32 cellular contexts compared by ENCODE assay signal in genomic region chr1:209624516-209625204, GRCh38. TPM values are rescaled to one million over a fixed set of nuclear protein-coding genes. Genes with fewer than 3 reads are reported as not detected.
DNase-seq lines count a peak whose midpoint lies in the region; ATAC-seq and TF ChIP-seq lines count a peak whose summit lies in the region.
"Had no signal": no experiment of that assay in that cellular context is flagged by ENCODE, and none has a peak within 500 bp of the region (broad histone marks: within the 10 kb centered on the region; RNA-seq: fewer than 3 reads in every experiment).

No MANE protein-coding gene starts in this region.

- no peak for DNase-seq in MCF 10A (ENCODE audit: unreplicated experiment)
- DNase-seq in mammary epithelial cell = no peak
- no peak for DNase-seq in SJCRH30
- peak; percentile 67 for DNase-seq in kidney glomerular epithelial cell (lab: John Stamatoyannopoulos, UW)
- DNase-seq in gastrocnemius medialis = no peak
- no peak for DNase-seq in activated T-cell treated with anti-CD3 and anti-CD28 coated beads, Interleukin-2, amount 50 U/mL, for 72 hours
- DNase-seq in amygdala (lab: John Stamatoyannopoulos, UW) = no peak
- no peak for DNase-seq in HuH-7.5 (ENCODE audit: low spot score)
- DNase-seq: activated CD8-positive, alpha-beta memory T cell treated with anti-CD3 and anti-CD28 coated beads, Interleukin-2, amount 50 U/mL, for 48 hours; activated CD8-positive, alpha-beta T cell treated with anti-CD3 and anti-CD28 coated beads for 36 hours; activated naive CD4-positive, alpha-beta T cell treated with anti-CD3 and anti-CD28 coated beads for 36 hours; cortex of kidney; DMS79 treated with DMSO at 0.1 percent for 48 hours; effector memory CD4-positive, alpha-beta T cell; GDM1; glutamatergic neuron; HCEC 1CT; islet precursor cell; naive thymus-derived CD4-positive, alpha-beta T cell; NCI-H1105; NCI-H1930; NK-92 treated with Interleukin-12 subunit alpha and Interleukin-12 subunit beta, amount 100 ng/mL, for 24 hours; PC-9; retina; stimulated activated CD4-positive, alpha-beta T cell treated with anti-CD3 and anti-CD28 coated beads, Interleukin-12 subunit alpha, Interleukin-12 subunit beta, amount 100 ng/mL, for 4 hours; stimulated activated CD4-positive, alpha-beta T cell treated with anti-CD3 and anti-CD28 coated beads, Interleukin-2, amount 100 ng/mL, for 48 hours; stimulated activated naive CD8-positive, alpha-beta T cell treated with anti-CD3 and anti-CD28 coated beads, Interleukin-15, amount 100 ng/mL, for 72 hours had no signal

- no peak for ATAC-seq in gastrocnemius medialis
- ATAC-seq in activated T-cell treated with anti-CD3 and anti-CD28 coated beads, Interleukin-2, amount 50 U/mL, for 72 hours (replicated peaks in 1 of 2) = no peak
- ATAC-seq: activated CD8-positive, alpha-beta T cell treated with anti-CD3 and anti-CD28 coated beads for 36 hours; naive thymus-derived CD4-positive, alpha-beta T cell; stimulated activated naive CD8-positive, alpha-beta T cell treated with anti-CD3 and anti-CD28 coated beads, Interleukin-15, amount 100 ng/mL, for 72 hours had no signal

- H3K27ac Mint-ChIP-seq in MCF 10A (ENCODE audit: low read depth, unreplicated experiment) = peak overlapping the region; percentile 69
- H3K27ac Mint-ChIP-seq in activated T-cell treated with anti-CD3 and anti-CD28 coated beads, Interleukin-2, amount 50 U/mL, for 72 hours = no peak overlapping the region
- H3K27ac Mint-ChIP-seq: activated CD8-positive, alpha-beta T cell treated with anti-CD3 and anti-CD28 coated beads for 36 hours; activated naive CD4-positive, alpha-beta T cell treated with anti-CD3 and anti-CD28 coated beads for 36 hours; mesothelial cell of epicardium; T-helper 2 cell treated with Interferon-gamma antibody and Interleukin-4, amounts not matched to agents 5 μg/mL and 100 μg/mL, for 36 hours had no signal

- no peaks in the 10 kb centered on the region for H3K27me3 ChIP-seq in mammary epithelial cell (ENCODE audit: insufficient read depth, low read length)
- no peaks in the 10 kb centered on the region for H3K27me3 ChIP-seq in SJCRH30
- H3K27me3 ChIP-seq in gastrocnemius medialis = no peaks in the 10 kb centered on the region

- CTCF ChIA-PET in MCF 10A (lab: Yijun Ruan, JAX) (interaction anchor here (0.6 to 10.9 kb wide), 26 partner anchors 10 to 1310 kb away, joined by 3 to 140 read pairs (median 5); partner anchors contain the start of gene CAMK1G), mammary epithelial cell (lab: Charles Lee; ENCODE audit: low non-redundant PET) (no interaction called here)

- H3K27me3 Mint-ChIP-seq in MCF 10A (ENCODE audit: insufficient read depth, unreplicated experiment) = no peaks in the 10 kb centered on the region
- no peaks in the 10 kb centered on the region for H3K27me3 Mint-ChIP-seq in activated T-cell treated with anti-CD3 and anti-CD28 coated beads, Interleukin-2, amount 50 U/mL, for 72 hours (ENCODE audit: low read depth)
- H3K27me3 Mint-ChIP-seq: naive thymus-derived CD4-positive, alpha-beta T cell had no signal

- intact Hi-C loops in MCF 10A (cut with micrococcal nuclease) (no loop called here), mammary epithelial cell (cut with micrococcal nuclease) (no loop called here), gastrocnemius medialis (cut with DNase I; ENCODE audit: low total_unique reads) (no loop called here)

- peaks cover 66% of the 10 kb centered on the region for H4K20me1 ChIP-seq in mammary epithelial cell (ENCODE audit: insufficient read depth, low read length)

- H3K4me3 ChIP-seq in mammary epithelial cell (replicated peaks in 1 of 3; ENCODE audit: insufficient read depth in 1 of 3, low read depth in 2 of 3, low read length in 3 of 3) (no peak overlapping the region), SJCRH30 (peak overlapping the region; percentile 48), gastrocnemius medialis (no peak overlapping the region)
- H3K4me3 ChIP-seq: PC-9 had no signal

- H3K36me3 ChIP-seq in mammary epithelial cell (ENCODE audit: insufficient read depth, low read length) (peaks cover 92% of the 10 kb centered on the region), SJCRH30 (peaks cover 8% of the 10 kb centered on the region; the same call in 1 of the 2 replicates), gastrocnemius medialis (no peaks in the 10 kb centered on the region)

- peaks cover 100% of the 10 kb centered on the region for H3K36me3 Mint-ChIP-seq in MCF 10A (ENCODE audit: insufficient read depth, unreplicated experiment)
- H3K36me3 Mint-ChIP-seq in activated T-cell treated with anti-CD3 and anti-CD28 coated beads, Interleukin-2, amount 50 U/mL, for 72 hours (ENCODE audit: insufficient read depth in 2 of 2) = no peaks in the 10 kb centered on the region
- H3K36me3 Mint-ChIP-seq: mesothelial cell of epicardium; naive thymus-derived CD4-positive, alpha-beta T cell had no signal

- H3K79me2 ChIP-seq in mammary epithelial cell (ENCODE audit: insufficient read depth, low read length) = peaks cover 82% of the 10 kb centered on the region

- BruUV-seq in MCF 10A (replicated peaks; lab: Mats Ljungman, UMichigan) (no TSS peak), mammary epithelial cell (replicated peaks; lab: Mats Ljungman, UMichigan) (no TSS peak)

- H3K4me2 ChIP-seq in mammary epithelial cell (ENCODE audit: insufficient read depth, low read depth, low read length) = no peak overlapping the region
- H3K4me2 ChIP-seq: PC-9 had no signal

- H3K9me3 ChIP-seq in mammary epithelial cell (replicated peaks; ENCODE audit: insufficient read depth, low read length) (no peaks in the 10 kb centered on the region), SJCRH30 (replicated peaks) (no peaks in the 10 kb centered on the region), gastrocnemius medialis (no peaks in the 10 kb centered on the region)

- TF ChIP-seq CTCF in MCF 10A (IDR thresholded peaks at IDR 0.05; ENCODE audit: unreplicated experiment) (no peak), mammary epithelial cell (conservative IDR thresholded peaks at IDR 0.05 in 1 of 2, IDR thresholded peaks at IDR 0.05 in 1 of 2; ENCODE audit: extremely low read depth in 1 of 2, insufficient read depth in 1 of 2, low read depth in 1 of 2, low read length in 2 of 2) (no peak), gastrocnemius medialis (IDR thresholded peaks at IDR 0.05 in 4 of 5, conservative IDR thresholded peaks at IDR 0.05 in 1 of 5) (no peak)

- WGBS in mammary epithelial cell (ENCODE audit: low coverage, missing lambda C conversion rate) = 92% methylated on average over 5 of the region's 9 CpGs

- dilution Hi-C loops in mammary epithelial cell (cut with HindIII; ENCODE audit: low sequenced_read_pairs) = no loop called here

- H2AFZ ChIP-seq in mammary epithelial cell (ENCODE audit: low read depth, low read length) = no peak overlapping the region
- H2AFZ ChIP-seq: PC-9 had no signal

- no peak overlapping the region for H3K27ac ChIP-seq in mammary epithelial cell (ENCODE audit: insufficient read depth, low read depth, low read length)
- peak overlapping the region; percentile 98 for H3K27ac ChIP-seq in SJCRH30
- peak overlapping the region; percentile 83 to 94 (median 93) for H3K27ac ChIP-seq in gastrocnemius medialis
- H3K27ac ChIP-seq: PC-9 had no signal

- no peaks in the 10 kb centered on the region for H3K9me3 Mint-ChIP-seq in MCF 10A (ENCODE audit: unreplicated experiment)
- no peaks in the 10 kb centered on the region for H3K9me3 Mint-ChIP-seq in activated T-cell treated with anti-CD3 and anti-CD28 coated beads, Interleukin-2, amount 50 U/mL, for 72 hours
- H3K9me3 Mint-ChIP-seq: activated CD8-positive, alpha-beta T cell treated with anti-CD3 and anti-CD28 coated beads for 36 hours; activated naive CD4-positive, alpha-beta T cell treated with anti-CD3 and anti-CD28 coated beads for 36 hours; mesothelial cell of epicardium; naive thymus-derived CD4-positive, alpha-beta T cell; stimulated activated naive CD8-positive, alpha-beta T cell treated with anti-CD3 and anti-CD28 coated beads, Interleukin-15, amount 100 ng/mL, for 72 hours; T-helper 2 cell treated with Interferon-gamma antibody and Interleukin-4, amounts not matched to agents 5 μg/mL and 100 μg/mL, for 36 hours had no signal

- peaks cover 4% of the 10 kb centered on the region for H3K4me1 ChIP-seq in mammary epithelial cell (ENCODE audit: insufficient read depth, low read length)
- peaks cover 32% of the 10 kb centered on the region for H3K4me1 ChIP-seq in SJCRH30
- H3K4me1 ChIP-seq in gastrocnemius medialis = peaks cover 59 to 66% of the 10 kb centered on the region in 2 donors

- TF ChIP-seq POLR2A in gastrocnemius medialis (IDR thresholded peaks at IDR 0.05) = no peak

- peaks cover 59% of the 10 kb centered on the region for H3K4me1 Mint-ChIP-seq in MCF 10A (ENCODE audit: insufficient read depth, unreplicated experiment)
- peaks cover 19% of the 10 kb centered on the region for H3K4me1 Mint-ChIP-seq in activated T-cell treated with anti-CD3 and anti-CD28 coated beads, Interleukin-2, amount 50 U/mL, for 72 hours (ENCODE audit: low read depth)

- H3K9ac ChIP-seq in mammary epithelial cell (ENCODE audit: insufficient read depth, low read length) = no peak overlapping the region

- H3K4me3 Mint-ChIP-seq in MCF 10A (ENCODE audit: unreplicated experiment) = no peak overlapping the region
- no peak overlapping the region for H3K4me3 Mint-ChIP-seq in activated T-cell treated with anti-CD3 and anti-CD28 coated beads, Interleukin-2, amount 50 U/mL, for 72 hours
- H3K4me3 Mint-ChIP-seq: activated CD8-positive, alpha-beta T cell treated with anti-CD3 and anti-CD28 coated beads for 36 hours; activated naive CD4-positive, alpha-beta T cell treated with anti-CD3 and anti-CD28 coated beads for 36 hours; mesothelial cell of epicardium; naive thymus-derived CD4-positive, alpha-beta T cell; stimulated activated naive CD8-positive, alpha-beta T cell treated with anti-CD3 and anti-CD28 coated beads, Interleukin-15, amount 100 ng/mL, for 72 hours; T-helper 2 cell treated with Interferon-gamma antibody and Interleukin-4, amounts not matched to agents 5 μg/mL and 100 μg/mL, for 36 hours had no signal

- in situ Hi-C loops in mammary epithelial cell (cut with MboI; ENCODE audit: low sequenced_read_pairs in 2 of 2) (no loop called here), gastrocnemius medialis (cut with MboI; ENCODE audit: low sequenced_read_pairs in 4 of 4) (loop anchor here in 1 of 4 donors (10.0 kb wide), 1 partner anchor 60 kb away; no protein-coding TSS in a partner anchor)

- POLR2A ChIA-PET in MCF 10A (lab: Yijun Ruan, JAX) = interaction anchor here (0.6 to 4.3 kb wide), 10 partner anchors 12 to 68 kb away, joined by 3 to 24 read pairs (median 4); partner anchors contain the start of gene LAMB3

RNA-seq across cellular contexts. Expression of gene LAMB3, which starts 27.6 kb away (rescaled TPM):
- total RNA-seq in MCF 10A (2022) (999 and 1,572 TPM in 2 replicates), mammary epithelial cell (1,000 to 10,000 TPM in 1 of 2 donors, 100 to 1,000 TPM in 1; 920 to 2,749 TPM), gastrocnemius medialis (1 to 10 TPM in 1 of 4 donors, under 1 TPM in 3; 0.61 to 1.9 (median 0.72) TPM)
- 1,283 TPM for polyA plus RNA-seq in mammary epithelial cell
- polyA minus RNA-seq in mammary epithelial cell = 1,625 TPM
- total RNA-seq in SJCRH30 (2014; rRNA removed; shearing (Covaris generic)) = 8.9 and 9.1 TPM in 2 replicates
- 10 to 100 TPM in 1 of 2 donors, 1 to 10 TPM in 1; 5.9 to 26.0 TPM for total RNA-seq in activated T-cell treated with anti-CD3 and anti-CD28 coated beads, Interleukin-2, amount 50 U/mL, for 72 hours

RNA-seq across cellular contexts. Expression of gene CAMK1G, which starts 41.1 kb away (rescaled TPM):
- total RNA-seq in MCF 10A (2022) = not detected in 2 replicates
- not detected for total RNA-seq in mammary epithelial cell
- not detected for polyA plus RNA-seq in mammary epithelial cell
- not detected for polyA minus RNA-seq in mammary epithelial cell
- total RNA-seq in SJCRH30 (2014; rRNA removed; shearing (Covaris generic)) = not detected in 2 replicates
- total RNA-seq in gastrocnemius medialis = under 1 TPM in 1 of 4 donors, not detected in 3; 0.16 TPM
- under 1 TPM; 0.43 to 0.63 TPM for total RNA-seq in activated T-cell treated with anti-CD3 and anti-CD28 coated beads, Interleukin-2, amount 50 U/mL, for 72 hours
- total RNA-seq: A172; activated CD8-positive, alpha-beta T cell treated with anti-CD3 and anti-CD28 coated beads for 36 hours; naive thymus-derived CD4-positive, alpha-beta T cell; osteocyte; PC-9; Right ventricle myocardium superior had no signal
- polyA plus RNA-seq: naive thymus-derived CD4-positive, alpha-beta T cell had no signal

RNA-seq across cellular contexts. Expression of gene G0S2, which starts 50.6 kb away (rescaled TPM):
- total RNA-seq in MCF 10A (2022) (not detected in 2 replicates), mammary epithelial cell (10 to 100 TPM in 1 of 2 donors, 1 to 10 TPM in 1; 8.2 to 35.9 TPM), gastrocnemius medialis (1,000 to 10,000 TPM in 1 of 4 donors, 100 to 1,000 TPM in 1, 10 to 100 TPM in 2; 29.1 to 1,155 (median 83.4) TPM)
- 20.8 TPM for polyA plus RNA-seq in mammary epithelial cell
- polyA minus RNA-seq in mammary epithelial cell = not detected
- total RNA-seq in SJCRH30 (2014; rRNA removed; shearing (Covaris generic)) = 1.3 and 1.8 TPM in 2 replicates
- total RNA-seq in activated T-cell treated with anti-CD3 and anti-CD28 coated beads, Interleukin-2, amount 50 U/mL, for 72 hours = 10 to 100 TPM in 1 of 2 donors, 1 to 10 TPM in 1; 9.6 to 25.9 TPM
- total RNA-seq: A172 had no signal

Comparison
In these comparisons a context has a peak if more than half of its experiments do, and no peak if none do; other contexts are left out.
1. RNA of gene LAMB3, which starts 27.6 kb away (total RNA-seq): 920 to 2,749 TPM in mammary epithelial cell and 999 to 1,572 TPM in MCF 10A; 5.9 to 26.0 TPM in activated T-cell treated with anti-CD3 and anti-CD28 coated beads, Interleukin-2, amount 50 U/mL, for 72 hours, 8.9 to 9.1 TPM in SJCRH30 and 0.61 to 1.9 TPM in gastrocnemius medialis; every median in the first group is over 10 times any median in the second.